ENCODE assay signal across 8 cellular contexts in genomic region chr17:47099451-47099986, GRCh38.
A peak's percentile ranks its signal among the peaks of the same experiment; 100 is the strongest.
DNase-seq lines count a peak whose midpoint lies in the region; ATAC-seq, FAIRE-seq and TF ChIP-seq lines count a peak whose summit lies in the region.

No MANE protein-coding gene starts in this region.

- no peak overlapping the region for H4K5ac ChIP-seq in H1 (ENCODE audit: insufficient read length, low read depth, low read length)

- no peak overlapping the region for H2BK5ac ChIP-seq in H1 (ENCODE audit: low read depth, low read length)

- TF ChIP-seq POLR2A in H1 (IDR thresholded peaks at IDR 0.05; ENCODE audit: control extremely low read depth in 1 of 2, low read depth in 2 of 2, low read length in 2 of 2) (no peak), H54 (IDR thresholded peaks at IDR 0.05; ENCODE audit: low read depth, low read length) (no peak)

- no peaks in the 10 kb centered on the region for H3K9me3 ChIP-seq in H1 (ENCODE audit: insufficient read depth in 2 of 2, low read depth in 1 of 2, low read length in 1 of 2)
- H3K9me3 ChIP-seq in osteoblast (ENCODE audit: low read depth, low read length): no peaks in the 10 kb centered on the region

- H3K4me3 ChIP-seq in H1 (ENCODE audit: extremely low read depth in 1 of 4, insufficient read depth in 2 of 4, low read depth in 3 of 4, low read length in 4 of 4) (peak overlapping the region; percentile 62 to 86 (median 77)), osteoblast (ENCODE audit: insufficient read depth, low read length) (peak overlapping the region; percentile 88)

- no peak overlapping the region for H2BK15ac ChIP-seq in H1 (ENCODE audit: low read length)

- H3K4me2 ChIP-seq in H1 (ENCODE audit: insufficient read depth in 1 of 2, low read depth in 2 of 2, low read length in 2 of 2): peak overlapping the region; percentile 74 to 85
- H3K4me2 ChIP-seq in osteoblast (ENCODE audit: insufficient read depth, low read length): peak overlapping the region; percentile 91

- no peak for TF ChIP-seq RAD21 in H1 (IDR thresholded peaks at IDR 0.05 in 1 of 2, conservative IDR thresholded peaks at IDR 0.05 in 1 of 2; ENCODE audit: low read depth in 2 of 2, low read length in 2 of 2)

- H4K20me1 ChIP-seq in H1 (replicated peaks in 1 of 2; ENCODE audit: control insufficient read depth in 1 of 2, insufficient read depth in 2 of 2, low read length in 2 of 2) (no peaks in the 10 kb centered on the region), osteoblast (ENCODE audit: insufficient read depth, low read length) (no peaks in the 10 kb centered on the region)

- H3K9ac ChIP-seq in H1 (replicated peaks in 1 of 4; ENCODE audit: extremely low read depth in 1 of 4, low read depth in 3 of 4, low read length in 3 of 4): peak overlapping the region in 3 of 4 experiments; percentile 51 to 63 (median 52); a peak in 4 of 7 replicates

- no peak overlapping the region for H3K23ac ChIP-seq in H1 (ENCODE audit: insufficient read length)

- H3K56ac ChIP-seq in H1 (replicated peaks; ENCODE audit: insufficient read length, low read depth, low read length): no peak overlapping the region

- H3K4ac ChIP-seq in H1 (replicated peaks; ENCODE audit: insufficient read length, low read depth, low read length): no peak overlapping the region

- H3K18ac ChIP-seq in H1 (ENCODE audit: extremely low read depth, low read length): no peak overlapping the region

- no peak overlapping the region for H2AK5ac ChIP-seq in H1 (ENCODE audit: low read depth, low read length)

- no peaks in the 10 kb centered on the region; a peak in 1 of 8 replicates for H3K36me3 ChIP-seq in H1 (ENCODE audit: control insufficient read depth in 2 of 4, insufficient read depth in 4 of 4, low read length in 3 of 4)
- peaks cover 6% of the 10 kb centered on the region for H3K36me3 ChIP-seq in osteoblast (ENCODE audit: insufficient read depth, low read length)

- POLR2A ChIA-PET in H1 (lab: Charles Lee; ENCODE audit: partially characterized antibody): no interaction called here

- H2BK120ac ChIP-seq in H1 (replicated peaks; ENCODE audit: low read depth, low read length): no peak overlapping the region

- WGBS in H1 (ENCODE audit: extremely low coverage in 1 of 2, insufficient coverage in 1 of 2, insufficient read length in 1 of 2, insufficient replicate concordance in 2 of 2, low coverage in 1 of 2, low lambda C conversion rate in 2 of 2, missing lambda C conversion rate in 1 of 2), 2 experiments: 22% methylated on average over 10 of the region's 22 CpGs; no CpG with 5 or more reads in 1 of the 2 experiments

- peak overlapping the region; percentile 79 for H3K27ac ChIP-seq in C4-2B
- H3K27ac ChIP-seq in H1 (ENCODE audit: low read depth, low read length): no peak overlapping the region
- H3K27ac ChIP-seq in osteoblast (ENCODE audit: low read depth, low read length): peak overlapping the region; percentile 51

- no peaks in the 10 kb centered on the region for H3K4me1 ChIP-seq in H1 (replicated peaks in 1 of 4; ENCODE audit: control insufficient read depth in 3 of 4, insufficient read depth in 4 of 4, low read length in 3 of 4)
- peaks cover 6% of the 10 kb centered on the region for H3K4me1 ChIP-seq in osteoblast (ENCODE audit: insufficient read depth, low read length)

- CTCF ChIA-PET in H1 (lab: Charles Lee; ENCODE audit: partially characterized antibody): no interaction called here

- no peak overlapping the region for H4K91ac ChIP-seq in H1 (replicated peaks; ENCODE audit: insufficient read length, low read length)

- no peaks in the 10 kb centered on the region for H3K27me3 ChIP-seq in H1 (replicated peaks in 1 of 4; ENCODE audit: control insufficient read depth in 3 of 4, extremely low read depth in 1 of 4, insufficient read depth in 3 of 4, low read length in 3 of 4)
- no peaks in the 10 kb centered on the region for H3K27me3 ChIP-seq in osteoblast (ENCODE audit: insufficient read depth, low read length)

- peaks cover 0 to 5% of the 10 kb centered on the region in 2 experiments; a peak in 2 of 4 replicates for H3K79me2 ChIP-seq in H1 (ENCODE audit: control insufficient read depth in 1 of 2, insufficient read depth in 2 of 2, low read length in 2 of 2)
- H3K79me2 ChIP-seq in osteoblast (ENCODE audit: insufficient read depth, low read length): peaks cover 5% of the 10 kb centered on the region

- H3K14ac ChIP-seq in H1 (ENCODE audit: insufficient read length): no peak overlapping the region

- no peak overlapping the region for H2BK20ac ChIP-seq in H1 (ENCODE audit: low read length)

- H2AFZ ChIP-seq in H1 (ENCODE audit: low read length) (no peak overlapping the region), osteoblast (ENCODE audit: low read length) (peak overlapping the region; percentile 85)

- no peaks in the 10 kb centered on the region for H3K79me1 ChIP-seq in H1 (ENCODE audit: low read depth, low read length)

- TF ChIP-seq EP300 in H1 (IDR thresholded peaks at IDR 0.05; ENCODE audit: borderline replicate concordance in 1 of 2, low read depth in 2 of 2, low read length in 2 of 2): no peak

- H4K8ac ChIP-seq in H1 (ENCODE audit: extremely low read depth, insufficient read depth, low read length): peak overlapping the region; percentile 14; the same call in 1 of the 2 replicates

- TF ChIP-seq CTCF in C4-2B (conservative IDR thresholded peaks at IDR 0.05): no peak
- TF ChIP-seq CTCF in H1 (IDR thresholded peaks at IDR 0.05; ENCODE audit: control extremely low read depth in 1 of 3, insufficient read depth in 1 of 3, low read depth in 1 of 3, low read length in 3 of 3): no peak
- no peak for TF ChIP-seq CTCF in osteoblast (IDR thresholded peaks at IDR 0.05; ENCODE audit: extremely low read depth, low read depth, low read length)

- H2BK12ac ChIP-seq in H1 (ENCODE audit: low read depth, low read length): no peak overlapping the region

- DNase-seq in OCI-M1 (lab: John Stamatoyannopoulos, UW) (peak; percentile 51), H1 (ENCODE audit: low read depth in 1 of 2, low spot score in 2 of 2) (no peak), osteoblast (ENCODE audit: insufficient read length, low spot score, missing footprints) (no peak), H54 (ENCODE audit: insufficient read length, low spot score) (no peak), cortex of kidney (lab: John Stamatoyannopoulos, UW) (no peak)

- peak; percentile 11 for ATAC-seq in GM21576 (IDR thresholded peaks at IDR 0.05; ENCODE audit: unreplicated experiment)
- no peak for ATAC-seq in GM19467 (IDR thresholded peaks at IDR 0.05; ENCODE audit: unreplicated experiment)

- H3K23me2 ChIP-seq in H1 (ENCODE audit: low read depth, low read length): peaks cover 4% of the 10 kb centered on the region; the same call in 1 of the 2 replicates

- FAIRE-seq in H1 (lab: Jason Lieb, UNC) (no peak), H54 (lab: Jason Lieb, UNC) (no peak)

TF ChIP-seq in H1, 55 proteins besides CTCF, POLR2A, EP300 and RAD21:
- TF ChIP-seq CBX5 (IDR thresholded peaks at IDR 0.05; ENCODE audit: low read depth, low read length) (no peak), RNF2 (IDR thresholded peaks at IDR 0.05; ENCODE audit: borderline replicate concordance, low read depth, low read length, missing control alignments, poor library complexity, severe bottlenecking) (no peak), RBBP5 (IDR thresholded peaks at IDR 0.05; ENCODE audit: borderline replicate concordance, low read depth, low read length) (no peak), HDAC2 (IDR thresholded peaks at IDR 0.05; ENCODE audit: borderline replicate concordance in 1 of 2, low read depth in 2 of 2, low read length in 2 of 2) (no peak), CTBP2 (IDR thresholded peaks at IDR 0.05; ENCODE audit: borderline replicate concordance, insufficient read depth, insufficient read length, low read length) (no peak), BRCA1 (IDR thresholded peaks at IDR 0.05; ENCODE audit: low read depth, low read length) (no peak), POU5F1 (IDR thresholded peaks at IDR 0.05; ENCODE audit: low read depth, low read length) (no peak), E2F6 (IDR thresholded peaks at IDR 0.05) (no peak), ASH2L (IDR thresholded peaks at IDR 0.05; ENCODE audit: low read length) (no peak), MAX (IDR thresholded peaks at IDR 0.05) (no peak), TAF1 (IDR thresholded peaks at IDR 0.05; ENCODE audit: low read depth, low read length) (no peak), SP2 (IDR thresholded peaks at IDR 0.05; ENCODE audit: low read length) (no peak), ZNF274 (IDR thresholded peaks at IDR 0.05; ENCODE audit: borderline replicate concordance, extremely low read depth, low read length) (no peak), NANOG (IDR thresholded peaks at IDR 0.05; ENCODE audit: insufficient read depth, low read depth, low read length, poor library complexity, severe bottlenecking) (no peak), SP4 (IDR thresholded peaks at IDR 0.05; ENCODE audit: low read length) (no peak), RXRA (IDR thresholded peaks at IDR 0.05; ENCODE audit: insufficient read depth, low read depth, low read length) (no peak)
